In genomic region chrX:32137525-32137924, GRCh38 we compare ENCODE assay signal across 14 cellular contexts.
DNase-seq lines count a peak whose midpoint lies in the region; ATAC-seq and TF ChIP-seq lines count a peak whose summit lies in the region.
"Had no signal": no experiment of that assay in that cellular context is flagged by ENCODE, and none has a peak within 500 bp of the region (broad histone marks: within the 10 kb centered on the region; RNA-seq: fewer than 3 reads in every experiment).

No MANE protein-coding gene starts in this region.

- BruUV-seq in A673 (replicated peaks; lab: Mats Ljungman, UMichigan): no TSS peak

- TF ChIP-seq EP300 in Ishikawa (IDR thresholded peaks at IDR 0.05; ENCODE audit: borderline replicate concordance): no peak

- DNase-seq in A673 (ENCODE audit: low spot score) (peak; percentile 8), WTC11 (ENCODE audit: low spot score) (peak; percentile 12), left lobe of liver (ENCODE audit: low spot score) (no peak), MV-4-11 (lab: John Stamatoyannopoulos, UW) (no peak), lower lobe of right lung (no peak)
- DNase-seq: aorta; foreskin fibroblast; NCI-H2171; stimulated activated CD4-positive, alpha-beta T cell treated with anti-CD3 and anti-CD28 coated beads, Interleukin-2, amount 100 ng/mL, for 24 hours had no signal

- POLR2A ChIA-PET in A673 (lab: Charles Lee; ENCODE audit: low non-redundant PET): no interaction called here
- POLR2A ChIA-PET in WTC11 (lab: Charles Lee): no interaction called here

- H3K4me3 ChIP-seq in A673 (ENCODE audit: low read depth, low read length, poor library complexity, severe bottlenecking) (no peak overlapping the region), lower lobe of right lung (no peak overlapping the region)

- no peak overlapping the region for H3K27ac Mint-ChIP-seq in WTC11
- H3K27ac Mint-ChIP-seq in stimulated activated memory B cell treated with anti-CD40 and anti-IgM and Interleukin-4, amounts not matched to agents 10 μg/mL and 1 μg/mL and 100 μg/mL, for 72 hours: no peak overlapping the region
- H3K27ac Mint-ChIP-seq: B cell had no signal

- H3K4me3 Mint-ChIP-seq in WTC11: no peak overlapping the region
- H3K4me3 Mint-ChIP-seq in stimulated activated memory B cell treated with anti-CD40 and anti-IgM and Interleukin-4, amounts not matched to agents 10 μg/mL and 1 μg/mL and 100 μg/mL, for 72 hours: no peak overlapping the region
- H3K4me3 Mint-ChIP-seq: B cell had no signal

- CTCF ChIA-PET in A673 (lab: Charles Lee): no interaction called here
- CTCF ChIA-PET in WTC11 (lab: Charles Lee): no interaction called here

- H3K9me3 ChIP-seq in A673 (ENCODE audit: low read depth, low read length, poor library complexity, severe bottlenecking) (no peaks in the 10 kb centered on the region), lower lobe of right lung (no peaks in the 10 kb centered on the region)

- H3K9me3 Mint-ChIP-seq in WTC11: peaks cover 20% of the 10 kb centered on the region
- no peaks in the 10 kb centered on the region for H3K9me3 Mint-ChIP-seq in stimulated activated memory B cell treated with anti-CD40 and anti-IgM and Interleukin-4, amounts not matched to agents 10 μg/mL and 1 μg/mL and 100 μg/mL, for 72 hours

- no peak for ATAC-seq in WTC11
- ATAC-seq in left lobe of liver: peak; percentile 40
- ATAC-seq in lower lobe of right lung: no peak
- no peak for ATAC-seq in GM19463 (IDR thresholded peaks at IDR 0.05; ENCODE audit: unreplicated experiment)
- no peak for ATAC-seq in stimulated activated memory B cell treated with anti-CD40 and anti-IgM and Interleukin-4, amounts not matched to agents 10 μg/mL and 1 μg/mL and 100 μg/mL, for 72 hours
- ATAC-seq: activated CD4-positive, CD25-positive, alpha-beta regulatory T cell treated with anti-CD3 and anti-CD28 coated beads, Interleukin-2, amount 50 U/mL, for 24 hours had no signal

- H3K27me3 ChIP-seq in A673 (replicated peaks; ENCODE audit: insufficient read depth, low read depth, low read length, poor library complexity): no peaks in the 10 kb centered on the region
- H3K27me3 ChIP-seq in lower lobe of right lung (ENCODE audit: low read depth): no peaks in the 10 kb centered on the region

- H3K4me1 Mint-ChIP-seq in WTC11: no peaks in the 10 kb centered on the region
- H3K4me1 Mint-ChIP-seq in stimulated activated memory B cell treated with anti-CD40 and anti-IgM and Interleukin-4, amounts not matched to agents 10 μg/mL and 1 μg/mL and 100 μg/mL, for 72 hours: no peaks in the 10 kb centered on the region
- H3K4me1 Mint-ChIP-seq: B cell had no signal

- peaks cover 2% of the 10 kb centered on the region; the same call in 1 of the 2 replicates for H3K27me3 Mint-ChIP-seq in WTC11 (ENCODE audit: low read depth)
- H3K27me3 Mint-ChIP-seq in stimulated activated memory B cell treated with anti-CD40 and anti-IgM and Interleukin-4, amounts not matched to agents 10 μg/mL and 1 μg/mL and 100 μg/mL, for 72 hours: no peaks in the 10 kb centered on the region
- H3K27me3 Mint-ChIP-seq: B cell had no signal

- no peak for TF ChIP-seq CTCF in A673 (conservative IDR thresholded peaks at IDR 0.05; ENCODE audit: low read depth, low read length)
- TF ChIP-seq CTCF in WTC11 (IDR thresholded peaks at IDR 0.05): no peak
- no peak for TF ChIP-seq CTCF in lower lobe of right lung (IDR thresholded peaks at IDR 0.05)

- intact Hi-C loops in A673 (cut with micrococcal nuclease; ENCODE audit: unreplicated experiment) (no loop called here), lower lobe of right lung (cut with DNase I) (no loop called here)

- H3K27ac ChIP-seq in A673 (ENCODE audit: low read depth, low read length, poor library complexity, severe bottlenecking) (no peak overlapping the region), lower lobe of right lung (no peak overlapping the region)

- no peaks in the 10 kb centered on the region for H3K36me3 Mint-ChIP-seq in WTC11
- H3K36me3 Mint-ChIP-seq in stimulated activated memory B cell treated with anti-CD40 and anti-IgM and Interleukin-4, amounts not matched to agents 10 μg/mL and 1 μg/mL and 100 μg/mL, for 72 hours: no peaks in the 10 kb centered on the region

- TF ChIP-seq RAD21 in Ishikawa (IDR thresholded peaks at IDR 0.05; ENCODE audit: low read depth): no peak

- H3K36me3 ChIP-seq in A673 (ENCODE audit: insufficient read depth, low read length, poor library complexity, severe bottlenecking): no peaks in the 10 kb centered on the region
- no peaks in the 10 kb centered on the region for H3K36me3 ChIP-seq in lower lobe of right lung

- no peaks in the 10 kb centered on the region for H3K4me1 ChIP-seq in A673 (ENCODE audit: insufficient read depth, low read length, poor library complexity, severe bottlenecking)
- H3K4me1 ChIP-seq in lower lobe of right lung: no peaks in the 10 kb centered on the region

TF ChIP-seq in Ishikawa, 13 proteins besides CTCF, POLR2A, EP300 and RAD21:
- TF ChIP-seq REST (IDR thresholded peaks at IDR 0.05; ENCODE audit: low read depth) (peak; percentile 81), MAX (IDR thresholded peaks at IDR 0.05) (no peak), EGR1 (IDR thresholded peaks at IDR 0.05) (no peak)

TF ChIP-seq in WTC11, 78 proteins besides CTCF, POLR2A, EP300 and RAD21:
- no peak for TF ChIP-seq SMAD4 (CRISPR knock-in tag; IDR thresholded peaks at IDR 0.05)
- TF ChIP-seq JAZF1 (CRISPR knock-in tag; IDR thresholded peaks at IDR 0.05): no peak

Comparison
In these comparisons a context has a peak if more than half of its experiments do, and no peak if none do; other contexts are left out.
1. DNase-seq: peak in A673 (single experiment) and WTC11 (single experiment); none in left lobe of liver (single experiment), MV-4-11 (single experiment) and lower lobe of right lung (single experiment).